In genomic region chr4:104940927-104941326, GRCh38 we compare ENCODE assay signal across 27 cellular contexts.
"Had no signal": no experiment of that assay in that cellular context is flagged by ENCODE, and none has a peak within 500 bp of the region (broad histone marks: within the 10 kb centered on the region; RNA-seq: fewer than 3 reads in every experiment).

No MANE protein-coding gene starts in this region.

- ATAC-seq: heart right ventricle, left ventricle myocardium superior, lower lobe of right lung, mucosa of descending colon, upper lobe of right lung had no signal

- H3K9me3 Mint-ChIP-seq: memory B cell; natural killer cell treated with Interleukin-12 subunit alpha and Interleukin-12 subunit beta and Interleukin-15 and Interleukin-18, amount 100 ng/mL, for 72 hours; neural progenitor cell; stimulated activated naive B cell treated with anti-CD40 and anti-IgM and Interleukin-4, amounts not matched to agents 10 μg/mL and 1 μg/mL and 100 μg/mL, for 72 hours had no signal

- H3K27me3 ChIP-seq: esophagus muscularis mucosa, heart right ventricle, neural progenitor cell, right lobe of liver, suprapubic skin, transverse colon, upper lobe of right lung, vagina had no signal

- H3K4me3 Mint-ChIP-seq: memory B cell; naive B cell; natural killer cell treated with Interleukin-12 subunit alpha and Interleukin-12 subunit beta and Interleukin-15 and Interleukin-18, amount 100 ng/mL, for 72 hours; neural progenitor cell; stimulated activated naive B cell treated with anti-CD40 and anti-IgM and Interleukin-4, amounts not matched to agents 10 μg/mL and 1 μg/mL and 100 μg/mL, for 72 hours had no signal

- H3K36me3 Mint-ChIP-seq: memory B cell; naive B cell; natural killer cell treated with Interleukin-12 subunit alpha and Interleukin-12 subunit beta and Interleukin-15 and Interleukin-18, amount 100 ng/mL, for 72 hours; neural progenitor cell; stimulated activated naive B cell treated with anti-CD40 and anti-IgM and Interleukin-4, amounts not matched to agents 10 μg/mL and 1 μg/mL and 100 μg/mL, for 72 hours had no signal

- H3K27ac ChIP-seq: coronary artery, esophagus muscularis mucosa, heart right ventricle, lower lobe of right lung, neural progenitor cell, parathyroid adenoma, right lobe of liver, suprapubic skin, transverse colon, upper lobe of right lung, vagina had no signal

- H3K4me1 ChIP-seq: esophagus muscularis mucosa, heart right ventricle, lower lobe of right lung, neural progenitor cell, parathyroid adenoma, right lobe of liver, suprapubic skin, transverse colon, upper lobe of right lung, vagina had no signal

- H3K27me3 Mint-ChIP-seq: memory B cell; naive B cell; natural killer cell treated with Interleukin-12 subunit alpha and Interleukin-12 subunit beta and Interleukin-15 and Interleukin-18, amount 100 ng/mL, for 72 hours; progenitor cell of endocrine pancreas; stimulated activated naive B cell treated with anti-CD40 and anti-IgM and Interleukin-4, amounts not matched to agents 10 μg/mL and 1 μg/mL and 100 μg/mL, for 72 hours; stimulated activated naive CD8-positive, alpha-beta T cell treated with anti-CD3 and anti-CD28 coated beads, Interleukin-15, amount 100 ng/mL, for 72 hours had no signal

- H3K4me1 Mint-ChIP-seq: memory B cell, naive B cell, neural progenitor cell had no signal

- H3K27ac Mint-ChIP-seq: memory B cell; naive B cell; neural progenitor cell; progenitor cell of endocrine pancreas; stimulated activated naive B cell treated with anti-CD40 and anti-IgM and Interleukin-4, amounts not matched to agents 10 μg/mL and 1 μg/mL and 100 μg/mL, for 72 hours had no signal

- DNase-seq: dermis blood vessel endothelial cell; effector memory CD4-positive, alpha-beta T cell; glutamatergic neuron; heart right ventricle; hippocampal formation; islet precursor cell; left ventricle myocardium superior; lower lobe of right lung; mucosa of descending colon; naive B cell; right lobe of liver; small intestine; stimulated activated CD4-positive, alpha-beta T cell treated with anti-CD3 and anti-CD28 coated beads, Interleukin-15, amount 100 ng/mL, for 24 hours; stimulated activated CD4-positive, alpha-beta T cell treated with anti-CD3 and anti-CD28 coated beads, Interleukin-2, amount 100 ng/mL, for 48 hours; stimulated activated naive B cell treated with anti-CD40 and anti-IgM and Interleukin-4, amounts not matched to agents 10 μg/mL and 1 μg/mL and 100 μg/mL, for 72 hours; stimulated activated naive CD8-positive, alpha-beta T cell treated with anti-CD3 and anti-CD28 coated beads, Interleukin-15, amount 100 ng/mL, for 72 hours; transverse colon; upper lobe of right lung had no signal
